In genomic region chr5:64364426-64364825, GRCh38 we compare ENCODE assay signal across 25 cellular contexts.
A peak's percentile ranks its signal among the peaks of the same experiment; 100 is the strongest.
DNase-seq lines count a peak whose midpoint lies in the region; FAIRE-seq and TF ChIP-seq lines count a peak whose summit lies in the region.
"Had no signal": no experiment of that assay in that cellular context is flagged by ENCODE, and none has a peak within 500 bp of the region (broad histone marks: within the 10 kb centered on the region; RNA-seq: fewer than 3 reads in every experiment).

No MANE protein-coding gene starts in this region.

- H3K9me3 Mint-ChIP-seq in astrocyte (ENCODE audit: unreplicated experiment): peaks cover 5% of the 10 kb centered on the region

- FAIRE-seq in astrocyte (lab: Jason Lieb, UNC): no peak
- FAIRE-seq: A204.1, G401.6, GM12891, GM19239 had no signal

- H3K4me3 Mint-ChIP-seq in astrocyte (ENCODE audit: unreplicated experiment): no peak overlapping the region
- H3K4me3 Mint-ChIP-seq: CD14-positive monocyte; CD4-positive, alpha-beta memory T cell; CD4-positive, CD25-positive, alpha-beta regulatory T cell; CD8-positive, alpha-beta memory T cell had no signal

- no peaks in the 10 kb centered on the region for H3K79me2 ChIP-seq in astrocyte (ENCODE audit: insufficient read depth, low read length)

- no peak for TF ChIP-seq POLR2A in adrenal gland (IDR thresholded peaks at IDR 0.05)

- DNase-seq in astrocyte (ENCODE audit: low read depth) (peak; percentile 49), fibroblast of the aortic adventitia (ENCODE audit: low read depth) (peak; percentile 53), T1000 (lab: John Stamatoyannopoulos, UW) (no peak), posterior vena cava (ENCODE audit: low spot score) (no peak), adrenal gland (no peak)
- DNase-seq: 8988T; ACHN; BE2C; C1 segment of cervical spinal cord; CD4-positive, alpha-beta memory T cell; CD4-positive, CD25-positive, alpha-beta regulatory T cell; CD8-positive, alpha-beta memory T cell; COR-L47; DMS 273 treated with DMSO at 0.1 percent for 48 hours; DMS153; DMS53; DMS79; DND-41; GF-D8 had no signal

- no peak overlapping the region for H2AFZ ChIP-seq in astrocyte (ENCODE audit: low read depth, low read length)

- intact Hi-C loops in posterior vena cava (cut with DNase I) (no loop called here), adrenal gland (cut with DNase I) (no loop called here)

- no peaks in the 10 kb centered on the region for H3K27me3 ChIP-seq in astrocyte (ENCODE audit: insufficient read depth, low read length)
- no peaks in the 10 kb centered on the region for H3K27me3 ChIP-seq in adrenal gland
- H3K27me3 ChIP-seq: BE2C, BLaER1 had no signal

- H4K20me1 ChIP-seq in astrocyte (ENCODE audit: insufficient read depth, low read length): no peaks in the 10 kb centered on the region
- H4K20me1 ChIP-seq: BLaER1 had no signal

- no peak for TF ChIP-seq CTCF in astrocyte (IDR thresholded peaks at IDR 0.05; ENCODE audit: insufficient read depth, low read depth, low read length)
- TF ChIP-seq CTCF in fibroblast of the aortic adventitia (IDR thresholded peaks at IDR 0.05; ENCODE audit: insufficient read depth, low read length): no peak
- no peak for TF ChIP-seq CTCF in adrenal gland (IDR thresholded peaks at IDR 0.05)

- H3K4me3 ChIP-seq in astrocyte (ENCODE audit: insufficient read depth, low read depth, low read length) (no peak overlapping the region), fibroblast of the aortic adventitia (ENCODE audit: low read depth, low read length) (no peak overlapping the region), adrenal gland (no peak overlapping the region)
- H3K4me3 ChIP-seq: BLaER1 had no signal

- no peak overlapping the region for H3K9ac ChIP-seq in astrocyte (ENCODE audit: low read length)
- H3K9ac ChIP-seq: BLaER1 had no signal

- H3K27ac ChIP-seq in astrocyte (ENCODE audit: low read depth, low read length): no peak overlapping the region
- no peak overlapping the region for H3K27ac ChIP-seq in adrenal gland
- H3K27ac ChIP-seq: BLaER1 had no signal

- no peaks in the 10 kb centered on the region for H3K4me1 ChIP-seq in astrocyte (ENCODE audit: insufficient read depth, low read length)
- H3K4me1 ChIP-seq in adrenal gland (replicated peaks in 1 of 2): no peaks in the 10 kb centered on the region
- H3K4me1 ChIP-seq: BE2C, BLaER1 had no signal

- no peaks in the 10 kb centered on the region for H3K27me3 Mint-ChIP-seq in astrocyte (ENCODE audit: low read depth, unreplicated experiment)
- H3K27me3 Mint-ChIP-seq: CD4-positive, alpha-beta memory T cell; CD4-positive, CD25-positive, alpha-beta regulatory T cell; CD8-positive, alpha-beta memory T cell had no signal

- no peaks in the 10 kb centered on the region for H3K9me3 ChIP-seq in astrocyte (ENCODE audit: insufficient read depth, low read depth, low read length)
- peaks cover 0 to 6% (median 0%) of the 10 kb centered on the region in 3 donors for H3K9me3 ChIP-seq in adrenal gland (replicated peaks in 1 of 3)
- H3K9me3 ChIP-seq: BE2C had no signal

- H3K36me3 Mint-ChIP-seq in astrocyte (ENCODE audit: low read depth, unreplicated experiment): peaks cover 4% of the 10 kb centered on the region
- H3K36me3 Mint-ChIP-seq: CD14-positive monocyte; CD4-positive, alpha-beta memory T cell; CD4-positive, CD25-positive, alpha-beta regulatory T cell; CD8-positive, alpha-beta memory T cell had no signal

- no peaks in the 10 kb centered on the region for H3K36me3 ChIP-seq in astrocyte (ENCODE audit: insufficient read depth, low read length)
- no peaks in the 10 kb centered on the region for H3K36me3 ChIP-seq in adrenal gland (replicated peaks in 1 of 2)
- H3K36me3 ChIP-seq: BE2C, BLaER1 had no signal

- H3K27ac Mint-ChIP-seq in astrocyte (ENCODE audit: unreplicated experiment): no peak overlapping the region
- H3K27ac Mint-ChIP-seq: CD14-positive monocyte; CD4-positive, alpha-beta memory T cell; CD4-positive, CD25-positive, alpha-beta regulatory T cell; CD8-positive, alpha-beta memory T cell had no signal

- WGBS in adrenal gland, 4 donors: 47 to 65% (median 58%) methylated on average over 3 of the region's 3 CpGs

- H3K4me1 Mint-ChIP-seq in astrocyte (ENCODE audit: low read depth, unreplicated experiment): no peaks in the 10 kb centered on the region
- H3K4me1 Mint-ChIP-seq: CD14-positive monocyte; CD4-positive, alpha-beta memory T cell; CD4-positive, CD25-positive, alpha-beta regulatory T cell; CD8-positive, alpha-beta memory T cell had no signal

- H3K4me2 ChIP-seq in astrocyte (ENCODE audit: low read length): no peak overlapping the region
- H3K4me2 ChIP-seq: BLaER1 had no signal

Comparison
In these comparisons a context has a peak if more than half of its experiments do, and no peak if none do; other contexts are left out.
1. DNase-seq: peak in astrocyte (single experiment) and fibroblast of the aortic adventitia (single experiment); none in T1000 (single experiment), posterior vena cava (single experiment) and adrenal gland (0 of 7).